ENCODE assay signal across 8 cellular contexts in genomic region chr10:7121154-7121797, GRCh38.
DNase-seq lines count a peak whose midpoint lies in the region; ATAC-seq and TF ChIP-seq lines count a peak whose summit lies in the region.

No MANE protein-coding gene starts in this region.

- no peaks in the 10 kb centered on the region for H3K79me2 ChIP-seq in hepatocyte

- H3K4me1 ChIP-seq in hepatocyte (ENCODE audit: insufficient read depth), result no peaks in the 10 kb centered on the region

- TF ChIP-seq CTCF in hepatocyte (IDR thresholded peaks at IDR 0.05; ENCODE audit: poor library complexity), result peak; percentile 64

- no peaks in the 10 kb centered on the region for H3K9me3 ChIP-seq in SK-N-MC (ENCODE audit: low read depth, low read length)
- H3K9me3 ChIP-seq in hepatocyte (ENCODE audit: low read depth), result no peaks in the 10 kb centered on the region

- no peak overlapping the region for H3K9ac ChIP-seq in SK-N-MC (ENCODE audit: insufficient read length)

- H3K27ac ChIP-seq in SK-N-MC (no peak overlapping the region), hepatocyte (no peak overlapping the region)

- no peaks in the 10 kb centered on the region for H3K36me3 ChIP-seq in SK-N-MC (ENCODE audit: insufficient read depth, low read length)
- H3K36me3 ChIP-seq in hepatocyte (replicated peaks; ENCODE audit: insufficient read depth, low read depth), result no peaks in the 10 kb centered on the region

- no peaks in the 10 kb centered on the region for H4K20me1 ChIP-seq in hepatocyte (ENCODE audit: insufficient read depth, poor library complexity, severe bottlenecking)

- ATAC-seq in HG03159 (IDR thresholded peaks at IDR 0.05; ENCODE audit: unreplicated experiment), result peak; percentile 87

- no peak overlapping the region for H3K4me3 ChIP-seq in SK-N-MC
- H3K4me3 ChIP-seq in hepatocyte, result no peak overlapping the region

- H3K27me3 ChIP-seq in hepatocyte, result peaks cover 4% of the 10 kb centered on the region

- H3K9me2 ChIP-seq in hepatocyte (replicated peaks; ENCODE audit: insufficient read depth), result no peaks in the 10 kb centered on the region

- no peak overlapping the region for H2AFZ ChIP-seq in hepatocyte

- 34% methylated on average over 10 of the region's 10 CpGs for WGBS in hepatocyte (ENCODE audit: low lambda C conversion rate, missing lambda C conversion rate)

- no peak overlapping the region for H3K4me2 ChIP-seq in hepatocyte

- DNase-seq in NCI-H1417 (lab: John Stamatoyannopoulos, UW), result peak; percentile 23 to 64 (median 27)
- DNase-seq in NCI-H1417 treated with DMSO at 0.1 percent for 48 hours (lab: John Stamatoyannopoulos, UW), result no peak
- DNase-seq in SK-N-MC (ENCODE audit: low read depth, low spot score), result peak; percentile 1
- peak; percentile 66 for DNase-seq in activated naive CD4-positive, alpha-beta T cell treated with anti-CD3 and anti-CD28 coated beads, Interleukin-2, amount 50 U/mL, for 16 hours
- peak; percentile 67 for DNase-seq in hepatocyte (ENCODE audit: low spot score)
- DNase-seq in stimulated activated CD4-positive, alpha-beta T cell treated with anti-CD3 and anti-CD28 coated beads, Interleukin-1b, Interleukin-23, amount 100 ng/mL, for 4 hours (ENCODE audit: low read depth in 2 of 2), result peak; percentile 57 to 60
- no peak for DNase-seq in NCI-H2171 treated with DMSO at 0.1 percent for 48 hours (lab: John Stamatoyannopoulos, UW)

Comparison
In these comparisons a context has a peak if more than half of its experiments do, and no peak if none do; other contexts are left out.
1. DNase-seq: peak in NCI-H1417 (3 of 3), SK-N-MC (single experiment), activated naive CD4-positive, alpha-beta T cell treated with anti-CD3 and anti-CD28 coated beads, Interleukin-2, amount 50 U/mL, for 16 hours (single experiment), hepatocyte (single experiment) and stimulated activated CD4-positive, alpha-beta T cell treated with anti-CD3 and anti-CD28 coated beads, Interleukin-1b, Interleukin-23, amount 100 ng/mL, for 4 hours (2 of 2); none in NCI-H1417 treated with DMSO at 0.1 percent for 48 hours (single experiment) and NCI-H2171 treated with DMSO at 0.1 percent for 48 hours (single experiment).